Comparison of ENCODE assay signal across 8 cellular contexts in the genomic region with DNA sequence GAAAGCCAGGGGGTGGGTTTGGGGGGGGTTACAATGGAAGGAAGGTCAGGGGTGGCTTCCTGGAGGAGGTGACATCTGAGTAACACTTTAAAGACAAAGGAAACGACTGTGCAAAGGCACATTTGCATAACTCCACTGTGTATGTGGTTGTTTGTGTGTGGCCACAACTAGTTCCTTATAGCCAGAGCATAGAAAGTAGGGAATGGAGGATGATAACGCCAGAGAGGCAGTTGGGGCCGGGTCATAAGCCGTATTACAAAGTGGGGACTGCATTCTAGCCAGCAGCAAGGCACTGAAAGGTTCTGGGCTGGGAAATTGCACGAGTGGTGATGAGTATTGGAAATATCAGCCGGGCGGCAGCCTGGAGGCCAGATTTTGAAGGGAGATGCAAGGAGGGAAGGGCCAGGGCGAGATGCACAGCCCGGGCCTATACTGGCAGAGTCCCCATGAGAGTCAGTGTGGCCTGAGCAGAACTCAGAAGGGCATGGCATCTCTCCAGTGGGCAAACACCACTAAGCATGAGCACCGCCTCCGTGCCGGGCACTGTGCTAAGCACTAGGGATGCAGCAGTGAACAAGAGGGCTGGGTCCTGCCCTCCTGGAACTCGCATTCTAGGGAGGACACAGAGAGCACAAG. TPM values are rescaled to one million over a fixed set of nuclear protein-coding genes. Genes with fewer than 3 reads are reported as not detected.
A peak's percentile ranks its signal among the peaks of the same experiment; 100 is the strongest.
DNase-seq lines count a peak whose midpoint lies in the region; ATAC-seq, FAIRE-seq and TF ChIP-seq lines count a peak whose summit lies in the region.

No MANE protein-coding gene starts in this region.

- no peaks in the 10 kb centered on the region for H3K79me1 ChIP-seq in mesendoderm (ENCODE audit: low read length)

- no peak overlapping the region for H2BK120ac ChIP-seq in mesendoderm (ENCODE audit: low read depth, low read length)

- H3K4ac ChIP-seq in mesendoderm (ENCODE audit: low read depth, low read length) = no peak overlapping the region

- H3K36me3 ChIP-seq in muscle layer of duodenum (ENCODE audit: control insufficient read depth in 1 of 2, insufficient read depth in 2 of 2, low read length in 2 of 2) (peaks cover 12 to 30% of the 10 kb centered on the region in 2 donors), mesendoderm (ENCODE audit: control insufficient read depth, insufficient read depth, low read length) (no peaks in the 10 kb centered on the region)

- no peak overlapping the region for H3K56ac ChIP-seq in mesendoderm (ENCODE audit: low read length)

- H4K5ac ChIP-seq in mesendoderm (ENCODE audit: low read length) = no peak overlapping the region

- TF ChIP-seq POLR2A in GM12891 (IDR thresholded peaks at IDR 0.05; ENCODE audit: low read depth, low read length) = no peak

- H2AK5ac ChIP-seq in mesendoderm (ENCODE audit: low read length) = no peak overlapping the region

- no peak overlapping the region for H2BK15ac ChIP-seq in mesendoderm (replicated peaks; ENCODE audit: low read depth)

- H3K9me3 ChIP-seq in muscle layer of duodenum (ENCODE audit: control insufficient read depth in 1 of 2, low read length in 2 of 2) = no peaks in the 10 kb centered on the region

- peak overlapping the region; percentile 95 for H3K27ac Mint-ChIP-seq in activated naive CD8-positive, alpha-beta T cell

- peak overlapping the region; percentile 78 for H3K4me3 Mint-ChIP-seq in activated naive CD8-positive, alpha-beta T cell

- FAIRE-seq in GM12891 (lab: Jason Lieb, UNC) (peak; percentile 50), urothelium cell line (lab: Jason Lieb, UNC) (no peak)

- peak overlapping the region; percentile 97 for H3K27ac ChIP-seq in muscle layer of duodenum (ENCODE audit: low read length)
- no peak overlapping the region for H3K27ac ChIP-seq in mesendoderm (ENCODE audit: low read depth, low read length)

- H3K4me1 ChIP-seq in muscle layer of duodenum (ENCODE audit: control insufficient read depth in 1 of 2, insufficient read depth in 2 of 2, low read length in 2 of 2) = peaks cover 35% of the 10 kb centered on the region in 2 donors
- H3K4me1 ChIP-seq in mesendoderm (ENCODE audit: control insufficient read depth, low read depth, low read length) = peaks cover 2% of the 10 kb centered on the region

- in situ Hi-C loops in G401 (cut with HindIII; ENCODE audit: low sequenced_read_pairs) = no loop called here

- no peaks in the 10 kb centered on the region for H3K9me3 Mint-ChIP-seq in activated naive CD8-positive, alpha-beta T cell (ENCODE audit: low read depth)

- peak; percentile 7 for ATAC-seq in HG03066 (IDR thresholded peaks at IDR 0.05; ENCODE audit: low read depth, unreplicated experiment)

- H3K27me3 Mint-ChIP-seq in activated naive CD8-positive, alpha-beta T cell = no peaks in the 10 kb centered on the region

- H3K27me3 ChIP-seq in muscle layer of duodenum (ENCODE audit: low read depth, low read length) (no peaks in the 10 kb centered on the region), mesendoderm (ENCODE audit: insufficient read depth, low read length, poor library complexity) (no peaks in the 10 kb centered on the region)

- no peak overlapping the region for H3K4me2 ChIP-seq in mesendoderm (ENCODE audit: low read length)

- H2BK5ac ChIP-seq in mesendoderm (ENCODE audit: low read length) = no peak overlapping the region

- H3K36me3 Mint-ChIP-seq in activated naive CD8-positive, alpha-beta T cell = peaks cover 2% of the 10 kb centered on the region

- DNase-seq in GM12891 (ENCODE audit: insufficient read length, low spot score) (no peak), urothelium cell line (ENCODE audit: low spot score) (no peak), mesendoderm (no peak), G401 (ENCODE audit: low spot score) (no peak), SW480 (ENCODE audit: low spot score) (no peak)

- H3K4me3 ChIP-seq in muscle layer of duodenum (ENCODE audit: low read depth in 1 of 2, low read length in 2 of 2) = peak overlapping the region in 1 of 2 donors; percentile 36
- no peak overlapping the region for H3K4me3 ChIP-seq in mesendoderm (ENCODE audit: low read length)

- H3K4me1 Mint-ChIP-seq in activated naive CD8-positive, alpha-beta T cell (ENCODE audit: low read depth) = peaks cover 60% of the 10 kb centered on the region

- no peak overlapping the region for H3K23ac ChIP-seq in mesendoderm (ENCODE audit: low read length)

- no CpG with 5 or more reads among the region's 13 CpGs for WGBS in mesendoderm (ENCODE audit: extremely low coverage, insufficient coverage, low lambda C conversion rate)

- no peak overlapping the region for H3K9ac ChIP-seq in mesendoderm (ENCODE audit: low read length)

- H3K18ac ChIP-seq in mesendoderm (ENCODE audit: low read length) = no peak overlapping the region

- H4K8ac ChIP-seq in mesendoderm (ENCODE audit: low read depth, low read length) = no peak overlapping the region

- no peaks in the 10 kb centered on the region for H3K79me2 ChIP-seq in mesendoderm (ENCODE audit: control insufficient read depth, insufficient read depth, low read length)

TF ChIP-seq in GM12891, 5 proteins besides CTCF, POLR2A, EP300 and RAD21:
- peak; percentile 75; the same call in 1 of the 2 replicates for TF ChIP-seq POU2F2 (IDR thresholded peaks at IDR 0.05; ENCODE audit: low read depth, low read length)
- no peak for TF ChIP-seq PAX5 (IDR thresholded peaks at IDR 0.05; ENCODE audit: insufficient read depth, low read length, severe bottlenecking)

RNA-seq across cellular contexts. Expression of a gene that starts 33.6 kb away (rescaled TPM):
- polyA plus RNA-seq in GM12891 (2012; ENCODE audit: low read depth, missing spikeins) = 4.9 TPM
- 1.8 TPM for polyA plus RNA-seq in mesendoderm (2013, experiment 1 of 2)
- polyA plus RNA-seq in mesendoderm (2013, experiment 2 of 2) = 1.6 TPM
- total RNA-seq in G401 (2014; rRNA removed; shearing (Covaris generic)) = 10.3 and 15.8 TPM in 2 replicates

RNA-seq across cellular contexts. Expression of a gene that starts 36.1 kb away (rescaled TPM):
- 90.7 TPM for polyA plus RNA-seq in GM12891 (2012; ENCODE audit: low read depth, missing spikeins)
- polyA plus RNA-seq in mesendoderm (2013, experiment 1 of 2) = 23.2 TPM
- polyA plus RNA-seq in mesendoderm (2013, experiment 2 of 2) = 22.3 TPM
- 122 and 134 TPM in 2 replicates for total RNA-seq in G401 (2014; rRNA removed; shearing (Covaris generic))

RNA-seq across cellular contexts. Expression of a gene that starts 49.9 kb away (rescaled TPM):
- polyA plus RNA-seq in GM12891 (2012; ENCODE audit: low read depth, missing spikeins) = 0.42 TPM
- 0.53 TPM for polyA plus RNA-seq in mesendoderm (2013, experiment 1 of 2)
- 0.46 TPM for polyA plus RNA-seq in mesendoderm (2013, experiment 2 of 2)
- 3.1 TPM in 1 of 2 replicates, not detected in the other for total RNA-seq in G401 (2014; rRNA removed; shearing (Covaris generic))
